In genomic region chr4:16417198-16417597, GRCh38 we compare ENCODE assay signal across 18 cellular contexts.
DNase-seq lines count a peak whose midpoint lies in the region; ATAC-seq and TF ChIP-seq lines count a peak whose summit lies in the region.
"Had no signal": no experiment of that assay in that cellular context is flagged by ENCODE, and none has a peak within 500 bp of the region (broad histone marks: within the 10 kb centered on the region; RNA-seq: fewer than 3 reads in every experiment).

No MANE protein-coding gene starts in this region.

- intact Hi-C loops in Calu3 (cut with micrococcal nuclease; ENCODE audit: unreplicated experiment) = no loop called here

- no peaks in the 10 kb centered on the region for H3K36me3 Mint-ChIP-seq in endothelial cell (ENCODE audit: low read depth, unreplicated experiment)
- no peaks in the 10 kb centered on the region for H3K36me3 Mint-ChIP-seq in stimulated activated naive B cell treated with anti-CD40 and anti-IgM and Interleukin-4, amounts not matched to agents 10 μg/mL and 1 μg/mL and 100 μg/mL, for 72 hours
- no peaks in the 10 kb centered on the region for H3K36me3 Mint-ChIP-seq in Calu3 (ENCODE audit: insufficient read depth, unreplicated experiment)
- no peaks in the 10 kb centered on the region for H3K36me3 Mint-ChIP-seq in stimulated activated memory B cell treated with anti-CD40 and anti-IgM and Interleukin-4, amounts not matched to agents 10 μg/mL and 1 μg/mL and 100 μg/mL, for 72 hours
- H3K36me3 Mint-ChIP-seq: CD4-positive, CD25-positive, alpha-beta regulatory T cell; CD8-positive, alpha-beta memory T cell; IgD-negative memory B cell had no signal

- BruUV-seq in Calu3 (replicated peaks; lab: Mats Ljungman, UMichigan) = no TSS peak

- H3K27me3 ChIP-seq in BLaER1 treated with 17β-estradiol and CSF1 and Interleukin-3, amounts not matched to agents 10 nM and 100 nM = no peaks in the 10 kb centered on the region

- CTCF ChIA-PET in Calu3 (lab: Charles Lee) = no interaction called here

- DNase-seq in UCSD-AML1 (lab: John Stamatoyannopoulos, UW; ENCODE audit: unreplicated experiment) (peak; percentile 10), endothelial cell (ENCODE audit: low spot score) (no peak), Calu3 (no peak)
- no peak for DNase-seq in stimulated activated naive B cell treated with anti-CD40 and anti-IgM and Interleukin-4, amounts not matched to agents 10 μg/mL and 1 μg/mL and 100 μg/mL, for 72 hours
- DNase-seq: 8988T; C1 segment of cervical spinal cord; CD4-positive, CD25-positive, alpha-beta regulatory T cell; CD8-positive, alpha-beta memory T cell; COR-L47; DMS153; DMS79; GF-D8; H9 had no signal

- H3K27me3 Mint-ChIP-seq in endothelial cell (ENCODE audit: unreplicated experiment) = no peaks in the 10 kb centered on the region
- peaks cover 3 to 5% of the 10 kb centered on the region in 2 donors for H3K27me3 Mint-ChIP-seq in stimulated activated naive B cell treated with anti-CD40 and anti-IgM and Interleukin-4, amounts not matched to agents 10 μg/mL and 1 μg/mL and 100 μg/mL, for 72 hours
- H3K27me3 Mint-ChIP-seq in Calu3 (ENCODE audit: unreplicated experiment) = no peaks in the 10 kb centered on the region
- no peaks in the 10 kb centered on the region for H3K27me3 Mint-ChIP-seq in stimulated activated memory B cell treated with anti-CD40 and anti-IgM and Interleukin-4, amounts not matched to agents 10 μg/mL and 1 μg/mL and 100 μg/mL, for 72 hours

- TF ChIP-seq CTCF in endothelial cell (IDR thresholded peaks at IDR 0.05; ENCODE audit: unreplicated experiment) = no peak
- no peak for TF ChIP-seq CTCF in Calu3 (IDR thresholded peaks at IDR 0.05; ENCODE audit: unreplicated experiment)

- no peaks in the 10 kb centered on the region for H4K20me1 ChIP-seq in BLaER1 treated with 17β-estradiol and CSF1 and Interleukin-3, amounts not matched to agents 10 nM and 100 nM

- H3K9me3 ChIP-seq in BLaER1 treated with 17β-estradiol and CSF1 and Interleukin-3, amounts not matched to agents 10 nM and 100 nM (replicated peaks in 1 of 11) = peaks cover 4 to 53% (median 17%) of the 10 kb centered on the region in 11 experiments; a peak in 18 of 22 replicates

- peaks cover 0 to 40% (median 11%) of the 10 kb centered on the region in 10 experiments; a peak in 16 of 20 replicates for H3K4me1 ChIP-seq in BLaER1 treated with 17β-estradiol and CSF1 and Interleukin-3, amounts not matched to agents 10 nM and 100 nM

- H3K27ac ChIP-seq in BLaER1 treated with 17β-estradiol and CSF1 and Interleukin-3, amounts not matched to agents 10 nM and 100 nM = peak overlapping the region in 1 of 11 experiments; percentile 36; a peak in 1 of 22 replicates

- H3K4me3 Mint-ChIP-seq in endothelial cell (ENCODE audit: unreplicated experiment) (no peak overlapping the region), Calu3 (ENCODE audit: low read depth, unreplicated experiment) (no peak overlapping the region)
- no peak overlapping the region for H3K4me3 Mint-ChIP-seq in stimulated activated naive B cell treated with anti-CD40 and anti-IgM and Interleukin-4, amounts not matched to agents 10 μg/mL and 1 μg/mL and 100 μg/mL, for 72 hours
- no peak overlapping the region for H3K4me3 Mint-ChIP-seq in stimulated activated memory B cell treated with anti-CD40 and anti-IgM and Interleukin-4, amounts not matched to agents 10 μg/mL and 1 μg/mL and 100 μg/mL, for 72 hours
- H3K4me3 Mint-ChIP-seq: CD4-positive, CD25-positive, alpha-beta regulatory T cell; CD8-positive, alpha-beta memory T cell; H9; IgD-negative memory B cell had no signal

- H3K4me3 ChIP-seq in BLaER1 treated with 17β-estradiol and CSF1 and Interleukin-3, amounts not matched to agents 10 nM and 100 nM = no peak overlapping the region

- ATAC-seq in stimulated activated naive B cell treated with anti-CD40 and anti-IgM and Interleukin-4, amounts not matched to agents 10 μg/mL and 1 μg/mL and 100 μg/mL, for 72 hours (replicated peaks) = peak; percentile 34 to 51
- no peak for ATAC-seq in GM18502 (IDR thresholded peaks at IDR 0.05; ENCODE audit: poor library complexity, unreplicated experiment)
- ATAC-seq in stimulated activated memory B cell treated with anti-CD40 and anti-IgM and Interleukin-4, amounts not matched to agents 10 μg/mL and 1 μg/mL and 100 μg/mL, for 72 hours = no peak
- ATAC-seq: HepG2 had no signal

- H3K27ac Mint-ChIP-seq in endothelial cell (ENCODE audit: unreplicated experiment) (peak overlapping the region; percentile 1), Calu3 (ENCODE audit: unreplicated experiment) (no peak overlapping the region)
- no peak overlapping the region for H3K27ac Mint-ChIP-seq in stimulated activated naive B cell treated with anti-CD40 and anti-IgM and Interleukin-4, amounts not matched to agents 10 μg/mL and 1 μg/mL and 100 μg/mL, for 72 hours
- no peak overlapping the region for H3K27ac Mint-ChIP-seq in stimulated activated memory B cell treated with anti-CD40 and anti-IgM and Interleukin-4, amounts not matched to agents 10 μg/mL and 1 μg/mL and 100 μg/mL, for 72 hours
- H3K27ac Mint-ChIP-seq: CD4-positive, CD25-positive, alpha-beta regulatory T cell; H9; IgD-negative memory B cell had no signal

- H3K9me3 Mint-ChIP-seq in endothelial cell (ENCODE audit: unreplicated experiment) (no peaks in the 10 kb centered on the region), Calu3 (ENCODE audit: low read depth, unreplicated experiment) (peaks cover 3% of the 10 kb centered on the region)
- peaks cover 4 to 11% of the 10 kb centered on the region in 2 donors for H3K9me3 Mint-ChIP-seq in stimulated activated naive B cell treated with anti-CD40 and anti-IgM and Interleukin-4, amounts not matched to agents 10 μg/mL and 1 μg/mL and 100 μg/mL, for 72 hours
- H3K9me3 Mint-ChIP-seq in stimulated activated memory B cell treated with anti-CD40 and anti-IgM and Interleukin-4, amounts not matched to agents 10 μg/mL and 1 μg/mL and 100 μg/mL, for 72 hours = peaks cover 15% of the 10 kb centered on the region

- H3K4me2 ChIP-seq in BLaER1 treated with 17β-estradiol and CSF1 and Interleukin-3, amounts not matched to agents 10 nM and 100 nM = peak overlapping the region in 10 of 11 experiments; percentile 5 to 53 (median 33); a peak in 18 of 22 replicates

- H3K9ac ChIP-seq in BLaER1 treated with 17β-estradiol and CSF1 and Interleukin-3, amounts not matched to agents 10 nM and 100 nM = no peak overlapping the region

- H3K4me1 Mint-ChIP-seq in endothelial cell (ENCODE audit: unreplicated experiment) (peaks cover 21% of the 10 kb centered on the region), Calu3 (ENCODE audit: low read depth, unreplicated experiment) (no peaks in the 10 kb centered on the region)
- H3K4me1 Mint-ChIP-seq in stimulated activated naive B cell treated with anti-CD40 and anti-IgM and Interleukin-4, amounts not matched to agents 10 μg/mL and 1 μg/mL and 100 μg/mL, for 72 hours = peaks cover 4 to 9% of the 10 kb centered on the region in 2 donors
- peaks cover 4% of the 10 kb centered on the region for H3K4me1 Mint-ChIP-seq in stimulated activated memory B cell treated with anti-CD40 and anti-IgM and Interleukin-4, amounts not matched to agents 10 μg/mL and 1 μg/mL and 100 μg/mL, for 72 hours
- H3K4me1 Mint-ChIP-seq: CD8-positive, alpha-beta memory T cell had no signal

- no peaks in the 10 kb centered on the region for H3K36me3 ChIP-seq in BLaER1 treated with 17β-estradiol and CSF1 and Interleukin-3, amounts not matched to agents 10 nM and 100 nM

Comparison
In these comparisons a context has a peak if more than half of its experiments do, and no peak if none do; other contexts are left out.
1. ATAC-seq: peak in stimulated activated naive B cell treated with anti-CD40 and anti-IgM and Interleukin-4, amounts not matched to agents 10 μg/mL and 1 μg/mL and 100 μg/mL, for 72 hours (2 of 2); none in GM18502 (single experiment) and stimulated activated memory B cell treated with anti-CD40 and anti-IgM and Interleukin-4, amounts not matched to agents 10 μg/mL and 1 μg/mL and 100 μg/mL, for 72 hours (single experiment).